ENCODE assay signal across 22 cellular contexts in genomic region chr5:12659675-12660074, GRCh38.
"Had no signal": no experiment of that assay in that cellular context is flagged by ENCODE, and none has a peak within 500 bp of the region (broad histone marks: within the 10 kb centered on the region; RNA-seq: fewer than 3 reads in every experiment).

No MANE protein-coding gene starts in this region.

- H3K4me1 ChIP-seq: adrenal gland, foreskin keratinocyte, lower lobe of right lung, right lobe of liver, transverse colon had no signal

- H3K4me1 Mint-ChIP-seq: nephron progenitor cell; stimulated activated memory B cell treated with anti-CD40 and anti-IgM and Interleukin-4, amounts not matched to agents 10 μg/mL and 1 μg/mL and 100 μg/mL, for 72 hours had no signal

- H3K27me3 ChIP-seq: adrenal gland, foreskin keratinocyte, right lobe of liver, transverse colon had no signal

- H3K4me3 ChIP-seq: adrenal gland, lower lobe of right lung, mucosa of descending colon, right lobe of liver, skin epidermis, transverse colon had no signal

- H3K27me3 Mint-ChIP-seq: activated naive CD8-positive, alpha-beta T cell; activated T-cell treated with anti-CD3 and anti-CD28 coated beads, Interleukin-2, amount 50 U/mL, for 24 hours; stimulated activated memory B cell treated with anti-CD40 and anti-IgM and Interleukin-4, amounts not matched to agents 10 μg/mL and 1 μg/mL and 100 μg/mL, for 72 hours had no signal

- H3K27ac Mint-ChIP-seq: activated naive CD8-positive, alpha-beta T cell; activated T-cell treated with anti-CD3 and anti-CD28 coated beads, Interleukin-2, amount 50 U/mL, for 24 hours; activated T-helper 2 cell treated with anti-CD3 and anti-CD28 coated beads, Interferon-gamma antibody, Interleukin-2, Interleukin-4, amounts not matched to agents 10 μg/mL and 5 μg/mL and 100 μg/mL, durations not matched to agents 14 hours and 24 hours and 36 hours; nephron progenitor cell; stimulated activated memory B cell treated with anti-CD40 and anti-IgM and Interleukin-4, amounts not matched to agents 10 μg/mL and 1 μg/mL and 100 μg/mL, for 72 hours had no signal

- H3K27ac ChIP-seq: adrenal gland, foreskin keratinocyte, lower lobe of right lung, right lobe of liver, skin epidermis, transverse colon had no signal

- H3K36me3 ChIP-seq: adrenal gland, lower lobe of right lung, right lobe of liver, transverse colon had no signal

- DNase-seq: activated CD4-positive, alpha-beta T cell treated with anti-CD3 and anti-CD28 coated beads, Interleukin-2, amount 50 U/mL, for 4 hours; activated CD8-positive, alpha-beta memory T cell treated with anti-CD3 and anti-CD28 coated beads for 24 hours; activated CD8-positive, alpha-beta memory T cell treated with anti-CD3 and anti-CD28 coated beads, Interleukin-2, amount 50 U/mL, for 4 hours; activated naive CD4-positive, alpha-beta T cell; activated T-cell treated with anti-CD3 and anti-CD28 coated beads, Interleukin-2, amount 50 U/mL, for 24 hours; adrenal gland; central memory CD4-positive, alpha-beta T cell; dermis blood vessel endothelial cell; effector CD8-positive, alpha-beta T cell; lower lobe of right lung; mesendoderm; mucosa of descending colon; nephron progenitor cell; right lobe of liver; stimulated activated CD4-positive, alpha-beta T cell treated with anti-CD3 and anti-CD28 coated beads, Interleukin-2, amount 100 ng/mL, for 24 hours; transverse colon had no signal

- H3K4me3 Mint-ChIP-seq: activated naive CD8-positive, alpha-beta T cell; activated T-cell treated with anti-CD3 and anti-CD28 coated beads, Interleukin-2, amount 50 U/mL, for 24 hours; nephron progenitor cell; stimulated activated memory B cell treated with anti-CD40 and anti-IgM and Interleukin-4, amounts not matched to agents 10 μg/mL and 1 μg/mL and 100 μg/mL, for 72 hours had no signal

- ATAC-seq: foreskin keratinocyte; left lobe of liver; lower lobe of right lung; mucosa of descending colon; right lobe of liver; stimulated activated memory B cell treated with anti-CD40 and anti-IgM and Interleukin-4, amounts not matched to agents 10 μg/mL and 1 μg/mL and 100 μg/mL, for 72 hours had no signal

- H3K36me3 Mint-ChIP-seq: activated naive CD8-positive, alpha-beta T cell; stimulated activated memory B cell treated with anti-CD40 and anti-IgM and Interleukin-4, amounts not matched to agents 10 μg/mL and 1 μg/mL and 100 μg/mL, for 72 hours had no signal
